In genomic region chr14:88500611-88501010, GRCh38 we compare ENCODE assay signal across 10 cellular contexts.
"Had no signal": no experiment of that assay in that cellular context is flagged by ENCODE, and none has a peak within 500 bp of the region (broad histone marks: within the 10 kb centered on the region; RNA-seq: fewer than 3 reads in every experiment).

No MANE protein-coding gene starts in this region.

- H2AFZ ChIP-seq: GM23248 had no signal

- ATAC-seq: HCT116, HepG2 had no signal

- H3K4me1 Mint-ChIP-seq: IgD-negative memory B cell had no signal

- H3K27ac Mint-ChIP-seq: HFFc6, IgD-negative memory B cell had no signal

- H3K4me3 ChIP-seq: GM23248, HAP-1 had no signal

- H3K27ac ChIP-seq: GM23248, HL-60 had no signal

- H3K9ac ChIP-seq: GM23248 had no signal

- H3K9me3 ChIP-seq: HAP-1 had no signal

- H3K9me3 Mint-ChIP-seq: HFFc6 had no signal

- DNase-seq: GM23248, GOT3, H7, HFFc6, KBM-7 had no signal

- H3K36me3 ChIP-seq: HAP-1 had no signal

- H3K4me3 Mint-ChIP-seq: HFFc6, IgD-negative memory B cell had no signal

- FAIRE-seq: HepG2 had no signal

- H3K4me1 ChIP-seq: HAP-1 had no signal
